In the genomic region with DNA sequence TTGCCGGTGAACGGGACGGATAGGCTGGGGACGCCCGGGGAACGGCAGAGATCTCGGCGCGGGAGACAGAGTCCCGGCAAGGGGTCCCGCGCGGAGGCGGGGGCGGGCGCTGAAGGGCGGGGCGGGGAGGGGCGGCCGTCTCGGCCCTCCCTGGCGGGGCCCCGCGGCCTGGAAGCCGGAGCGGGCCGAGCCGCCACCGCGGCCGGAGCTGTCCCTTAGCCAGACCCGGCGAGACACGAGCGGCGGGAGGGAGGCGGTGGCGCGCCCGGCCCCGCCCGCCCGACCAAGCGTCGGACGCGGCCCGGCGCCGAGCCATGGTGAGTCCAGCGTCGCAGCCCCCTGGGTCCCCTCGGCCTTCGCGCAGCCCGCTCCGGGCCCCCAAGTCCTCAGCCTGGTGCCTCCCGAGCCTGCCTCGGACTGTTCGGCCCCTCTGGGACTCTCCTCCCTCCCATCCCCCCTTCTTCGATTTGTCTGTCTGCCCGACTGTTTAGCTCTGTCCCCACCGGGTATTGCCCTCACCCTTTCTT, we compare ENCODE assay signal across 8 cellular contexts. TPM values are rescaled to one million over a fixed set of nuclear protein-coding genes. Genes with fewer than 3 reads are reported as not detected.
DNase-seq lines count a peak whose midpoint lies in the region; ATAC-seq lines count a peak whose summit lies in the region.

Gene ARHGEF40, plus strand, starts transcription at position 222 of the 527 bp plus-strand sequence. Its CDS starts 93 bp downstream, at position 315.

- ATAC-seq in HG03521 (IDR thresholded peaks at IDR 0.05; ENCODE audit: unreplicated experiment) = no peak

- peak within 1 kb of the TSS; percentile 63 for H3K4me3 ChIP-seq in NT2/D1 (ENCODE audit: insufficient read length, low read depth)
- H3K4me3 ChIP-seq in iPS-18a (ENCODE audit: low read length) = peak within 1 kb of the TSS; percentile 69

- H3K36me3 ChIP-seq in NT2/D1 (ENCODE audit: insufficient read depth, insufficient read length, low read length) (peaks cover 27% of the 10 kb centered on the region), iPS-18a (ENCODE audit: control insufficient read depth, low read depth, low read length) (peaks cover 24% of the 10 kb centered on the region)

- in situ Hi-C loops in T47D (cut with HindIII; ENCODE audit: low pct_unique_long_range_greater_than_20kb, low sequenced_read_pairs) = no loop called here

- peak within 1 kb of the TSS; percentile 89 for H3K27ac ChIP-seq in iPS-18a (ENCODE audit: low read length)

- H3K9me3 ChIP-seq in NT2/D1 (ENCODE audit: insufficient read depth, low read length) = no peaks in the 10 kb centered on the region
- no peaks in the 10 kb centered on the region for H3K9me3 ChIP-seq in iPS-18a (ENCODE audit: control insufficient read depth, low read depth, low read length)

- H3K27me3 ChIP-seq in NT2/D1 (ENCODE audit: insufficient read depth, insufficient read length) (no peaks in the 10 kb centered on the region), iPS-18a (ENCODE audit: control insufficient read depth, insufficient read depth, low read length) (peaks cover 16% of the 10 kb centered on the region)

- peak; percentile 30 for DNase-seq in activated naive CD4-positive, alpha-beta T cell treated with Interleukin-2 at 50 U/mL for 16 hours
- DNase-seq in activated naive CD4-positive, alpha-beta T cell (lab: John Stamatoyannopoulos, UW) = no peak
- DNase-seq in NT2/D1 (ENCODE audit: low read depth, low spot score) (no peak), T47D (ENCODE audit: low read depth in 1 of 2, low spot score in 1 of 2) (peak; percentile 57), renal cortical epithelial cell (ENCODE audit: low read depth) (no peak), cortex of kidney (lab: John Stamatoyannopoulos, UW) (no peak)

- H3K4me1 ChIP-seq in NT2/D1 (ENCODE audit: insufficient read depth, insufficient read length) (peaks cover 3% of the 10 kb centered on the region), iPS-18a (ENCODE audit: control insufficient read depth, low read depth, low read length) (peaks cover 16% of the 10 kb centered on the region)

- peak within 1 kb of the TSS; percentile 92 for H3K9ac ChIP-seq in NT2/D1 (ENCODE audit: insufficient read length, low read depth)
- peak within 1 kb of the TSS; percentile 89 for H3K9ac ChIP-seq in iPS-18a (ENCODE audit: low read length)

RNA-seq across cellular contexts. Expression of gene ARHGEF40, which starts in this region (rescaled TPM):
- 42.0 and 64.4 TPM in 2 replicates for total RNA-seq in renal cortical epithelial cell

Comparison
In these comparisons a context has a peak if more than half of its experiments do, and no peak if none do; other contexts are left out.
1. DNase-seq: peak in activated naive CD4-positive, alpha-beta T cell treated with Interleukin-2 at 50 U/mL for 16 hours (single experiment) and T47D (2 of 2); none in activated naive CD4-positive, alpha-beta T cell (0 of 4), NT2/D1 (single experiment), renal cortical epithelial cell (single experiment) and cortex of kidney (single experiment).